In the genomic region with DNA sequence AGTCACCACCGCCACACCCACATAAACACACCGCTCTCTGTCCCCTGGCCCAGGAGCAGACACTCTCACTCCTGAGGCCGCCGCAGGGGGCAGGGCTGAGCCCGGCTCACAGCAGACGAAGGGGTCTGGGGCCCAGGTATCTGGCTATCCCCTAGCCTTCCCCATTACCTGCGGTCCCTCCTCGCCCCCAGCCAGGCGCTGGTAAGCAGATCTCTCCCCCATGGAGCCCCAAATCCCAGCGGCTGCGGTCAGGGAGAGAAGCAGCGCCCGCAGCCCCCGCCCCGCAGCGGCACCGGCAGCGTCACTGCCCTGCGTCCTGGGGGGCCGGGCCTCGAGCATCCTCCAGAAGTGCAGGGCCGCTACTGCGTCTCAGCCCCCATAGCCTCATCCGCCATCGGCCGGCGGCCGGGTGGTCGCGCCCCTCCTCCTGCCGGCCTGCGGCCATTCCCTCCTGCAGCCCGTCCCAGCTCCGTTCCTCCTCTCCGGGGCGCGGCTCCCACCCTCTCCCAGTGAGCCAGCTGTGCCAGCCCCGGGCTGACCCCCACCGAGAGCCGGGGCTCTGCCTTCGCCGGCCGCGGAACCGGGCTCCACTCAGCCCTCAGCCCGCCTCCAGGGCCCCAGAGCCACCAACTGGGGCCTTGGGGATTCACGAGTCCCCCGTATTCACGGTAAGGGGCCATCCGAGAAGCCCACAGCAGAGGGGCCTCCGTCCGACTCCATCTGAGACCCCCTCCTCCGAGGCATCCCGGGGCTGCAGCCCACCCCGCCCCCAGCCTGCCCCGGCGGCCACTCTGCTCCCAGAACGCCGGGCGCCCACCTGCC, we compare ENCODE assay signal across 8 cellular contexts. TPM values are rescaled to one million over a fixed set of nuclear protein-coding genes. Genes with fewer than 3 reads are reported as not detected.
DNase-seq lines count a peak whose midpoint lies in the region; ATAC-seq and TF ChIP-seq lines count a peak whose summit lies in the region.

No MANE protein-coding gene starts in this region.

- H3K4me3 Mint-ChIP-seq in CD8-positive, alpha-beta T cell, result peak overlapping the region; percentile 92
- H3K4me3 Mint-ChIP-seq in activated naive CD4-positive, alpha-beta T cell treated with anti-CD3 and anti-CD28 coated beads for 36 hours, result peak overlapping the region; percentile 87
- H3K4me3 Mint-ChIP-seq in progenitor cell of endocrine pancreas (ENCODE audit: low read depth), result peak overlapping the region; percentile 72

- H3K36me3 ChIP-seq in CD8-positive, alpha-beta T cell (ENCODE audit: insufficient read depth, low read length), result no peaks in the 10 kb centered on the region
- no peaks in the 10 kb centered on the region for H3K36me3 ChIP-seq in heart left ventricle

- peak; percentile 83 for TF ChIP-seq CTCF in CD8-positive, alpha-beta T cell (IDR thresholded peaks at IDR 0.05)
- TF ChIP-seq CTCF in RWPE1 (conservative IDR thresholded peaks at IDR 0.05; ENCODE audit: low read depth), result peak; percentile 36
- no peak for TF ChIP-seq CTCF in heart left ventricle (IDR thresholded peaks at IDR 0.05)
- no peak for TF ChIP-seq CTCF in progenitor cell of endocrine pancreas (IDR thresholded peaks at IDR 0.05; ENCODE audit: unreplicated experiment)

- TF ChIP-seq POLR2A in heart left ventricle (IDR thresholded peaks at IDR 0.05), result no peak

- peak overlapping the region; percentile 94 for H3K27ac Mint-ChIP-seq in CD8-positive, alpha-beta T cell
- peak overlapping the region; percentile 86 for H3K27ac Mint-ChIP-seq in activated naive CD4-positive, alpha-beta T cell treated with anti-CD3 and anti-CD28 coated beads for 36 hours
- H3K27ac Mint-ChIP-seq in progenitor cell of endocrine pancreas, result peak overlapping the region; percentile 81

- no peaks in the 10 kb centered on the region for H3K9me3 Mint-ChIP-seq in CD8-positive, alpha-beta T cell
- H3K9me3 Mint-ChIP-seq in activated naive CD4-positive, alpha-beta T cell treated with anti-CD3 and anti-CD28 coated beads for 36 hours, result no peaks in the 10 kb centered on the region
- H3K9me3 Mint-ChIP-seq in progenitor cell of endocrine pancreas (ENCODE audit: low read depth), result no peaks in the 10 kb centered on the region

- peak; percentile 35 to 74 (median 59) for DNase-seq in CD8-positive, alpha-beta T cell
- DNase-seq in HT1080 (ENCODE audit: low read depth) (peak; percentile 74), RWPE1 (ENCODE audit: low spot score) (no peak), heart left ventricle (peak in 3 of 5 donors; percentile 42 to 62 (median 55)), progenitor cell of endocrine pancreas (ENCODE audit: low spot score, unreplicated experiment) (peak; percentile 52), HPDE6-E6E7 (ENCODE audit: extremely low spot score) (no peak)
- DNase-seq in activated naive CD4-positive, alpha-beta T cell treated with anti-CD3 and anti-CD28 coated beads for 36 hours, result peak; percentile 77

- H3K27ac ChIP-seq in CD8-positive, alpha-beta T cell (ENCODE audit: low read depth, low read length), result peak overlapping the region; percentile 79
- H3K27ac ChIP-seq in RWPE1, result peak overlapping the region; percentile 100
- H3K27ac ChIP-seq in heart left ventricle, result peak overlapping the region; percentile 74 to 96 (median 92)

- peak overlapping the region; percentile 56 for H3K4me3 ChIP-seq in CD8-positive, alpha-beta T cell (ENCODE audit: low read depth, low read length)
- H3K4me3 ChIP-seq in heart left ventricle, result peak overlapping the region; percentile 47 to 81 (median 68)

- ATAC-seq in CD8-positive, alpha-beta T cell, result peak; percentile 66
- ATAC-seq in GM19468 (IDR thresholded peaks at IDR 0.05; ENCODE audit: extremely low read depth, unreplicated experiment) (peak; percentile 31), heart left ventricle (peak in 3 of 4 donors; percentile 21 to 40 (median 33))

- peaks cover 3% of the 10 kb centered on the region for H3K36me3 Mint-ChIP-seq in CD8-positive, alpha-beta T cell
- H3K36me3 Mint-ChIP-seq in activated naive CD4-positive, alpha-beta T cell treated with anti-CD3 and anti-CD28 coated beads for 36 hours (ENCODE audit: low read depth), result peaks cover 1% of the 10 kb centered on the region
- H3K36me3 Mint-ChIP-seq in progenitor cell of endocrine pancreas (ENCODE audit: insufficient read depth), result no peaks in the 10 kb centered on the region

- 0 to 1% (median 0%) methylated on average over 42 to 60 of the region's 60 CpGs for WGBS in heart left ventricle, 4 donors

- POLR2A ChIA-PET in CD8-positive, alpha-beta T cell (lab: Charles Lee), result interaction anchor here (0.7 to 5.9 kb wide), 5 partner anchors 13 to 45 kb away, joined by 3 to 86 read pairs (median 4); partner anchors contain the start of gene TNK2
- POLR2A ChIA-PET in RWPE1 (lab: Yijun Ruan, JAX; ENCODE audit: low non-redundant PET), result interaction anchor here (0.9 kb wide), 1 partner anchor 13 kb away, joined by 3 read pairs; no protein-coding TSS in a partner anchor

- no peaks in the 10 kb centered on the region for H3K9me3 ChIP-seq in CD8-positive, alpha-beta T cell (ENCODE audit: low read length)
- no peaks in the 10 kb centered on the region for H3K9me3 ChIP-seq in heart left ventricle

- H3K27me3 ChIP-seq in CD8-positive, alpha-beta T cell (ENCODE audit: insufficient read depth, low read length), result no peaks in the 10 kb centered on the region
- no peaks in the 10 kb centered on the region for H3K27me3 ChIP-seq in heart left ventricle

- CTCF ChIA-PET in CD8-positive, alpha-beta T cell (lab: Charles Lee), result interaction anchor here (0.6 to 12.9 kb wide), 20 partner anchors 8 to 282 kb away, joined by 3 to 195 read pairs (median 6); partner anchors contain the start of gene TNK2
- CTCF ChIA-PET in RWPE1 (lab: Yijun Ruan, JAX), result interaction anchor here (0.6 to 5.0 kb wide), 18 partner anchors 10 to 1837 kb away, joined by 3 to 74 read pairs (median 6); partner anchors contain the start of gene TNK2
- CTCF ChIA-PET in activated naive CD4-positive, alpha-beta T cell treated with anti-CD3 and anti-CD28 coated beads for 36 hours (lab: Charles Lee), result interaction anchor here (0.6 to 8.7 kb wide), 20 partner anchors 8 to 126 kb away, joined by 3 to 99 read pairs (median 5); partner anchors contain the start of gene TNK2

- peaks cover 41% of the 10 kb centered on the region for H3K4me1 ChIP-seq in CD8-positive, alpha-beta T cell (ENCODE audit: insufficient read depth, low read length)
- peaks cover 7 to 70% (median 54%) of the 10 kb centered on the region in 12 donors for H3K4me1 ChIP-seq in heart left ventricle

- intact Hi-C loops in CD8-positive, alpha-beta T cell (cut with DNase I, micrococcal nuclease), result loop anchor here (1.0 to 2.0 kb wide), 3 partner anchors 14 to 44 kb away; no protein-coding TSS in a partner anchor
- intact Hi-C loops in activated naive CD4-positive, alpha-beta T cell treated with anti-CD3 and anti-CD28 coated beads for 36 hours (cut with micrococcal nuclease), result loop anchor here (1.0 kb wide), 1 partner anchor 624 kb away; the partner anchor contains the start of gene XXYLT1
- intact Hi-C loops in heart left ventricle (cut with DNase I), result loop anchor here in 7 of 10 donors (2.0 kb wide), 2 partner anchors 14 to 32 kb away; partner anchors contain the start of gene TNK2 (in 3 of the 7)

- no peaks in the 10 kb centered on the region for H3K27me3 Mint-ChIP-seq in CD8-positive, alpha-beta T cell (ENCODE audit: low read depth)
- no peaks in the 10 kb centered on the region for H3K27me3 Mint-ChIP-seq in activated naive CD4-positive, alpha-beta T cell treated with anti-CD3 and anti-CD28 coated beads for 36 hours (ENCODE audit: low read depth)
- H3K27me3 Mint-ChIP-seq in progenitor cell of endocrine pancreas, result no peaks in the 10 kb centered on the region

- peaks cover 47% of the 10 kb centered on the region for H3K4me1 Mint-ChIP-seq in CD8-positive, alpha-beta T cell (ENCODE audit: low read depth)
- peaks cover 47% of the 10 kb centered on the region for H3K4me1 Mint-ChIP-seq in activated naive CD4-positive, alpha-beta T cell treated with anti-CD3 and anti-CD28 coated beads for 36 hours (ENCODE audit: low read depth)
- peaks cover 19% of the 10 kb centered on the region for H3K4me1 Mint-ChIP-seq in progenitor cell of endocrine pancreas (ENCODE audit: low read depth)

RNA-seq across cellular contexts. Expression of gene TNK2, which starts 13.1 kb away (rescaled TPM):
- total RNA-seq in CD8-positive, alpha-beta T cell, result 100 to 1,000 TPM; 127 to 130 TPM
- 31.7 and 33.3 TPM in 2 replicates for total RNA-seq in HT1080 (2014; rRNA removed; shearing (Covaris generic))
- 23.3 and 25.5 TPM in 2 replicates for polyA plus RNA-seq in HT1080 (2015; cell fraction: cytosol; rRNA removed)
- 114 and 124 TPM in 2 replicates for polyA plus RNA-seq in HT1080 (2015; cell fraction: nucleus; rRNA removed)
- 10 to 100 TPM; 40.0 to 46.6 TPM for total RNA-seq in activated naive CD4-positive, alpha-beta T cell treated with anti-CD3 and anti-CD28 coated beads for 36 hours
- 10 to 100 TPM; 13.5 to 59.7 (median 28.7) TPM for total RNA-seq in heart left ventricle
- polyA plus RNA-seq in heart left ventricle, result 10 to 100 TPM; 27.2 to 31.5 TPM
- total RNA-seq in progenitor cell of endocrine pancreas, result 57.3 and 73.6 TPM in 2 replicates

Comparison
In these comparisons a context has a peak if more than half of its experiments do, and no peak if none do; other contexts are left out.
1. DNase-seq: peak in CD8-positive, alpha-beta T cell (7 of 7), HT1080 (single experiment), activated naive CD4-positive, alpha-beta T cell treated with anti-CD3 and anti-CD28 coated beads for 36 hours (single experiment), heart left ventricle (3 of 5) and progenitor cell of endocrine pancreas (single experiment); none in RWPE1 (single experiment) and HPDE6-E6E7 (single experiment).
2. CTCF ChIP-seq: peak in CD8-positive, alpha-beta T cell (single experiment) and RWPE1 (single experiment); none in heart left ventricle (0 of 12) and progenitor cell of endocrine pancreas (single experiment).
3. Peak in every context shown above with its lines, with median percentiles within 50 percentile points of each other: ATAC-seq, H3K27ac ChIP-seq, H3K27ac Mint-ChIP-seq and H3K4me3 Mint-ChIP-seq.